Comparison of ENCODE assay signal across 19 cellular contexts in genomic region chr10:12511651-12512050, GRCh38.
"Had no signal": no experiment of that assay in that cellular context is flagged by ENCODE, and none has a peak within 500 bp of the region (broad histone marks: within the 10 kb centered on the region; RNA-seq: fewer than 3 reads in every experiment).

No MANE protein-coding gene starts in this region.

- H3K27me3 ChIP-seq: hepatocyte, ovary had no signal

- H3K27ac ChIP-seq: hepatocyte, ovary, psoas muscle, thoracic aorta had no signal

- DNase-seq: activated B cell treated with CpG ODN at 0.5 μM for 24 hours; activated CD4-positive, alpha-beta T cell treated with anti-CD3 and anti-CD28 coated beads for 36 hours; activated CD4-positive, alpha-beta T cell treated with anti-CD3 and anti-CD28 coated beads, Interleukin-2, amount 50 U/mL, for 4 hours; activated gamma-delta T cell; activated naive CD4-positive, alpha-beta T cell treated with anti-CD3 and anti-CD28 coated beads, Interleukin-2, amount 50 U/mL, for 16 hours; activated naive CD8-positive, alpha-beta T cell treated with anti-CD3 and anti-CD28 coated beads, Interleukin-2, amount 50 U/mL, for 24 hours; activated T-cell treated with anti-CD3 and anti-CD28 coated beads for 4 hours; anterior cingulate cortex; effector memory CD4-positive, alpha-beta T cell; foreskin melanocyte; midbrain; natural killer cell; ovary; psoas muscle; right cardiac atrium; stimulated activated CD4-positive, alpha-beta T cell treated with anti-CD3 and anti-CD28 coated beads, Interleukin-4, amount 100 ng/mL, for 24 hours; stimulated activated naive CD4-positive, alpha-beta T cell treated with Interleukin-2 at 50 U/mL for 16 hours had no signal

- H3K9me3 ChIP-seq: ovary, psoas muscle, thoracic aorta had no signal

- H3K4me3 ChIP-seq: hepatocyte, ovary, psoas muscle, thoracic aorta had no signal

- H3K79me2 ChIP-seq: hepatocyte had no signal

- H3K4me2 ChIP-seq: hepatocyte had no signal

- ATAC-seq: activated CD4-positive, alpha-beta T cell treated with anti-CD3 and anti-CD28 coated beads for 36 hours; activated naive CD8-positive, alpha-beta T cell treated with anti-CD3 and anti-CD28 coated beads, Interleukin-2, amount 50 U/mL, for 24 hours; natural killer cell; psoas muscle; right cardiac atrium had no signal

- H3K4me1 ChIP-seq: psoas muscle had no signal

- H3K36me3 ChIP-seq: ovary, thoracic aorta had no signal

- H2AFZ ChIP-seq: hepatocyte had no signal
